10 cellular contexts compared by ENCODE assay signal in genomic region chr4:39621582-39621981, GRCh38. TPM values are rescaled to one million over a fixed set of nuclear protein-coding genes. Genes with fewer than 3 reads are reported as not detected.
A peak's percentile ranks its signal among the peaks of the same experiment; 100 is the strongest.
DNase-seq lines count a peak whose midpoint lies in the region; ATAC-seq and TF ChIP-seq lines count a peak whose summit lies in the region.
"Had no signal": no experiment of that assay in that cellular context is flagged by ENCODE, and none has a peak within 500 bp of the region (broad histone marks: within the 10 kb centered on the region; RNA-seq: fewer than 3 reads in every experiment).

No MANE protein-coding gene starts in this region.

- peak; percentile 14 for DNase-seq in Calu3
- DNase-seq in PC-9, result peak; percentile 64 to 66
- DNase-seq in fibroblast of gingiva (ENCODE audit: low read depth), result peak; percentile 84
- no peak for DNase-seq in osteoblast (ENCODE audit: insufficient read length, low spot score, missing footprints)
- DNase-seq in Kasumi-1 (lab: John Stamatoyannopoulos, UW), result no peak
- no peak for DNase-seq in foreskin keratinocyte
- DNase-seq in activated effector memory CD4-positive, alpha-beta T cell treated with Interleukin-2 at 50 U/mL for 16 hours, result no peak
- DNase-seq: GDM1; stimulated activated CD4-positive, alpha-beta T cell treated with anti-CD3 and anti-CD28 coated beads, Interleukin-2, amount 100 ng/mL, for 24 hours had no signal

- H3K27me3 ChIP-seq in PC-9 (ENCODE audit: insufficient read depth, low read depth) (no peaks in the 10 kb centered on the region), osteoblast (ENCODE audit: insufficient read depth, low read length) (no peaks in the 10 kb centered on the region), foreskin keratinocyte (no peaks in the 10 kb centered on the region)

- CTCF ChIA-PET in Calu3 (lab: Charles Lee) (no interaction called here), PC-9 (lab: Charles Lee) (no interaction called here)

- H3K27me3 Mint-ChIP-seq in Calu3 (ENCODE audit: unreplicated experiment), result no peaks in the 10 kb centered on the region

- no peaks in the 10 kb centered on the region for H3K4me1 Mint-ChIP-seq in Calu3 (ENCODE audit: low read depth, unreplicated experiment)

- intact Hi-C loops in Calu3 (cut with micrococcal nuclease; ENCODE audit: unreplicated experiment) (no loop called here), PC-9 (cut with micrococcal nuclease; ENCODE audit: unreplicated experiment) (loop anchor here (1.0 kb wide), 1 partner anchor 14 kb away; no protein-coding TSS in a partner anchor)

- ATAC-seq in foreskin keratinocyte (no peak), HG03175 (IDR thresholded peaks at IDR 0.05; ENCODE audit: unreplicated experiment) (no peak)

- no peak for TF ChIP-seq CTCF in Calu3 (IDR thresholded peaks at IDR 0.05; ENCODE audit: unreplicated experiment)
- no peak for TF ChIP-seq CTCF in PC-9 (conservative IDR thresholded peaks at IDR 0.05)
- no peak for TF ChIP-seq CTCF in osteoblast (IDR thresholded peaks at IDR 0.05; ENCODE audit: extremely low read depth, low read depth, low read length)
- TF ChIP-seq CTCF in foreskin keratinocyte (conservative IDR thresholded peaks at IDR 0.05), result no peak

- peaks cover 10% of the 10 kb centered on the region; the same call in 1 of the 2 replicates for H3K79me2 ChIP-seq in PC-9 (ENCODE audit: low read depth)
- H3K79me2 ChIP-seq in osteoblast (ENCODE audit: insufficient read depth, low read length), result peaks cover 53% of the 10 kb centered on the region

- H3K9me3 Mint-ChIP-seq in Calu3 (ENCODE audit: low read depth, unreplicated experiment), result no peaks in the 10 kb centered on the region

- no peaks in the 10 kb centered on the region for H3K36me3 Mint-ChIP-seq in Calu3 (ENCODE audit: insufficient read depth, unreplicated experiment)

- peaks cover 30% of the 10 kb centered on the region for H3F3A ChIP-seq in PC-9 (ENCODE audit: insufficient read depth, low read depth)

- peak overlapping the region; percentile 50 for H3K27ac ChIP-seq in PC-9
- H3K27ac ChIP-seq in osteoblast (ENCODE audit: low read depth, low read length), result peak overlapping the region; percentile 80
- no peak overlapping the region for H3K27ac ChIP-seq in foreskin keratinocyte

- H3K4me2 ChIP-seq in PC-9, result peak overlapping the region; percentile 5
- peak overlapping the region; percentile 62 for H3K4me2 ChIP-seq in osteoblast (ENCODE audit: insufficient read depth, low read length)

- H3K9me3 ChIP-seq in PC-9 (ENCODE audit: insufficient read depth, low read depth) (no peaks in the 10 kb centered on the region), osteoblast (ENCODE audit: low read depth, low read length) (no peaks in the 10 kb centered on the region)

- H3K36me3 ChIP-seq in PC-9 (ENCODE audit: low read depth) (no peaks in the 10 kb centered on the region), osteoblast (ENCODE audit: insufficient read depth, low read length) (peaks cover 5% of the 10 kb centered on the region)

- no peaks in the 10 kb centered on the region for H3K9me2 ChIP-seq in PC-9 (ENCODE audit: insufficient read depth)

- H3K4me3 ChIP-seq in PC-9, result no peak overlapping the region
- H3K4me3 ChIP-seq in osteoblast (ENCODE audit: insufficient read depth, low read length), result no peak overlapping the region

- H3K4me1 ChIP-seq in PC-9 (replicated peaks; ENCODE audit: insufficient read depth) (peaks cover 27% of the 10 kb centered on the region), osteoblast (ENCODE audit: insufficient read depth, low read length) (peaks cover 55% of the 10 kb centered on the region), foreskin keratinocyte (peaks cover 2% of the 10 kb centered on the region)

- H4K20me1 ChIP-seq in PC-9 (ENCODE audit: insufficient read depth) (no peaks in the 10 kb centered on the region), osteoblast (ENCODE audit: insufficient read depth, low read length) (peaks cover 1% of the 10 kb centered on the region)

- H3K27ac Mint-ChIP-seq in Calu3 (ENCODE audit: unreplicated experiment), result no peak overlapping the region

- H2AFZ ChIP-seq in PC-9 (no peak overlapping the region), osteoblast (ENCODE audit: low read length) (no peak overlapping the region)

- POLR2A ChIA-PET in PC-9 (lab: Charles Lee; ENCODE audit: unreplicated experiment), result no interaction called here

- BruUV-seq in Calu3 (replicated peaks; lab: Mats Ljungman, UMichigan), result no TSS peak
- no TSS peak for BruUV-seq in PC-9 (replicated peaks; lab: Mats Ljungman, UMichigan)

- no peak overlapping the region for H3K4me3 Mint-ChIP-seq in Calu3 (ENCODE audit: low read depth, unreplicated experiment)

RNA-seq across cellular contexts. Expression of gene SMIM14, which starts 17.1 kb away (rescaled TPM):
- 19.5 and 22.2 TPM in 2 replicates for total RNA-seq in Calu3 (2022)
- 64.1 and 71.2 TPM in 2 replicates for total RNA-seq in PC-9 (2021)
- 61.5 and 68.7 TPM in 2 replicates for total RNA-seq in osteoblast
- total RNA-seq in foreskin keratinocyte, result 5.5 and 10.4 TPM in 2 replicates
- 4.3 and 5.3 TPM in 2 replicates for polyA plus RNA-seq in foreskin keratinocyte

Comparison
In these comparisons a context has a peak if more than half of its experiments do, and no peak if none do; other contexts are left out.
1. DNase-seq: peak in Calu3 (single experiment), PC-9 (2 of 2) and fibroblast of gingiva (single experiment); none in osteoblast (single experiment), Kasumi-1 (0 of 2), foreskin keratinocyte (0 of 2) and activated effector memory CD4-positive, alpha-beta T cell treated with Interleukin-2 at 50 U/mL for 16 hours (single experiment).